1 cellular context compared by ENCODE assay signal in the genomic region with DNA sequence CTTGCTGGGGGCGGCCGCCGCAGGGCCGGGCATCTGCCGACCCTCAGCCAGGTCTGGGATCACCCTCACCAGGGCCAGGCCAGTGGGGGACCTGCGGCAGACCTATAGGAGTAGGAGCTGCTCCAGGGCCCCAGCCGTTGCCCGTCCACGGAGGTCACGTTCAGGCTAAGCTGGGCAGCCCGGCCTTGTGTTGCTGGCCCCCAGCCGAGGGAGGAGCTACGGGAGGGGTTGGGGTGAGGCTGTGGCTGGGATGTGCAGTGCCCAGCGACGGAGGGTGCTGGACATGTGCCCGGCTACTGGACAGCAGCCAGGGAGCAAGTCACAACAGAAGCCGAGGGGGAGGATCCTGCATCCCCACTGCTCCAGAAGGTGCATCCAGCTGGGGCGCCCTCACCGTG.
TF ChIP-seq lines count a peak whose summit lies in the region.

No MANE protein-coding gene starts in this region.

TF ChIP-seq in SK-N-SH treated with all-trans-retinoic acid at 6 μM for 48 hours, 23 proteins besides CTCF, POLR2A, EP300 and RAD21 (continued from another document):
- TF ChIP-seq, protein P1, sequence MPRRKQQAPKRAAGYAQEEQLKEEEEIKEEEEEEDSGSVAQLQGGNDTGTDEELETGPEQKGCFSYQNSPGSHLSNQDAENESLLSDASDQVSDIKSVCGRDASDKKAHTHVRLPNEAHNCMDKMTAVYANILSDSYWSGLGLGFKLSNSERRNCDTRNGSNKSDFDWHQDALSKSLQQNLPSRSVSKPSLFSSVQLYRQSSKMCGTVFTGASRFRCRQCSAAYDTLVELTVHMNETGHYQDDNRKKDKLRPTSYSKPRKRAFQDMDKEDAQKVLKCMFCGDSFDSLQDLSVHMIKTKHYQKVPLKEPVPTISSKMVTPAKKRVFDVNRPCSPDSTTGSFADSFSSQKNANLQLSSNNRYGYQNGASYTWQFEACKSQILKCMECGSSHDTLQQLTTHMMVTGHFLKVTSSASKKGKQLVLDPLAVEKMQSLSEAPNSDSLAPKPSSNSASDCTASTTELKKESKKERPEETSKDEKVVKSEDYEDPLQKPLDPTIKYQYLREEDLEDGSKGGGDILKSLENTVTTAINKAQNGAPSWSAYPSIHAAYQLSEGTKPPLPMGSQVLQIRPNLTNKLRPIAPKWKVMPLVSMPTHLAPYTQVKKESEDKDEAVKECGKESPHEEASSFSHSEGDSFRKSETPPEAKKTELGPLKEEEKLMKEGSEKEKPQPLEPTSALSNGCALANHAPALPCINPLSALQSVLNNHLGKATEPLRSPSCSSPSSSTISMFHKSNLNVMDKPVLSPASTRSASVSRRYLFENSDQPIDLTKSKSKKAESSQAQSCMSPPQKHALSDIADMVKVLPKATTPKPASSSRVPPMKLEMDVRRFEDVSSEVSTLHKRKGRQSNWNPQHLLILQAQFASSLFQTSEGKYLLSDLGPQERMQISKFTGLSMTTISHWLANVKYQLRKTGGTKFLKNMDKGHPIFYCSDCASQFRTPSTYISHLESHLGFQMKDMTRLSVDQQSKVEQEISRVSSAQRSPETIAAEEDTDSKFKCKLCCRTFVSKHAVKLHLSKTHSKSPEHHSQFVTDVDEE (CRISPR knock-in tag; IDR thresholded peaks at IDR 0.05) = no peak
- TF ChIP-seq ZNF70 (CRISPR knock-in tag; IDR thresholded peaks at IDR 0.05) (no peak), ZNF8 (CRISPR knock-in tag; IDR thresholded peaks at IDR 0.05) (no peak), ISL1 (CRISPR knock-in tag; IDR thresholded peaks at IDR 0.05) (no peak), RARB (CRISPR knock-in tag; IDR thresholded peaks at IDR 0.05) (no peak), SNAI2 (CRISPR knock-in tag; IDR thresholded peaks at IDR 0.05) (no peak), ESRRG (CRISPR knock-in tag; IDR thresholded peaks at IDR 0.05) (no peak)
- TF ChIP-seq, protein P2, sequence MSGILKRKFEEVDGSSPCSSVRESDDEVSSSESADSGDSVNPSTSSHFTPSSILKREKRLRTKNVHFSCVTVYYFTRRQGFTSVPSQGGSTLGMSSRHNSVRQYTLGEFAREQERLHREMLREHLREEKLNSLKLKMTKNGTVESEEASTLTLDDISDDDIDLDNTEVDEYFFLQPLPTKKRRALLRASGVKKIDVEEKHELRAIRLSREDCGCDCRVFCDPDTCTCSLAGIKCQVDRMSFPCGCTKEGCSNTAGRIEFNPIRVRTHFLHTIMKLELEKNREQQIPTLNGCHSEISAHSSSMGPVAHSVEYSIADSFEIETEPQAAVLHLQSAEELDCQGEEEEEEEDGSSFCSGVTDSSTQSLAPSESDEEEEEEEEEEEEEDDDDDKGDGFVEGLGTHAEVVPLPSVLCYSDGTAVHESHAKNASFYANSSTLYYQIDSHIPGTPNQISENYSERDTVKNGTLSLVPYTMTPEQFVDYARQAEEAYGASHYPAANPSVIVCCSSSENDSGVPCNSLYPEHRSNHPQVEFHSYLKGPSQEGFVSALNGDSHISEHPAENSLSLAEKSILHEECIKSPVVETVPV (CRISPR knock-in tag; IDR thresholded peaks at IDR 0.05) = no peak
